16 cellular contexts compared by ENCODE assay signal in genomic region chr10:6053303-6053702, GRCh38. TPM values are rescaled to one million over a fixed set of nuclear protein-coding genes. Genes with fewer than 3 reads are reported as not detected.
DNase-seq lines count a peak whose midpoint lies in the region; ATAC-seq and TF ChIP-seq lines count a peak whose summit lies in the region.
"Had no signal": no experiment of that assay in that cellular context is flagged by ENCODE, and none has a peak within 500 bp of the region (broad histone marks: within the 10 kb centered on the region; RNA-seq: fewer than 3 reads in every experiment).

No MANE protein-coding gene starts in this region.

- H3K27me3 Mint-ChIP-seq in stimulated activated naive CD8-positive, alpha-beta T cell treated with anti-CD3 and anti-CD28 coated beads, Interleukin-15, Interleukin-2, amounts not matched to agents 100 ng/mL and 50 ng/mL, for 24 hours = no peaks in the 10 kb centered on the region
- H3K27me3 Mint-ChIP-seq in activated CD4-positive, alpha-beta memory T cell treated with anti-CD3 and anti-CD28 coated beads for 36 hours = no peaks in the 10 kb centered on the region

- CTCF ChIA-PET in activated CD4-positive, alpha-beta memory T cell treated with anti-CD3 and anti-CD28 coated beads for 36 hours (lab: Charles Lee) = interaction anchor here (0.6 to 13.1 kb wide), 4 partner anchors 9 to 39 kb away, joined by 3 to 167 read pairs (median 4); partner anchors contain the start of gene IL2RA

- H3K36me3 Mint-ChIP-seq in stimulated activated naive CD8-positive, alpha-beta T cell treated with anti-CD3 and anti-CD28 coated beads, Interleukin-15, Interleukin-2, amounts not matched to agents 100 ng/mL and 50 ng/mL, for 24 hours (ENCODE audit: low read depth) = peaks cover 87% of the 10 kb centered on the region
- H3K36me3 Mint-ChIP-seq in activated CD4-positive, alpha-beta memory T cell treated with anti-CD3 and anti-CD28 coated beads for 36 hours = peaks cover 89% of the 10 kb centered on the region

- H3K4me3 ChIP-seq in right lobe of liver = no peak overlapping the region
- H3K4me3 ChIP-seq: mucosa of descending colon had no signal

- WGBS in right lobe of liver (ENCODE audit: insufficient coverage, low coverage, low lambda C conversion rate, missing lambda C conversion rate) = 85% methylated on average over 4 of the region's 4 CpGs

- H3K36me3 ChIP-seq in right lobe of liver = no peaks in the 10 kb centered on the region

- ATAC-seq in stimulated activated naive CD8-positive, alpha-beta T cell treated with anti-CD3 and anti-CD28 coated beads, Interleukin-15, Interleukin-2, amounts not matched to agents 100 U/mL and 50 U/mL, for 24 hours = no peak
- ATAC-seq in right lobe of liver (no peak), HG03460 (IDR thresholded peaks at IDR 0.05; ENCODE audit: unreplicated experiment) (no peak)

- DNase-seq in stimulated activated naive CD8-positive, alpha-beta T cell treated with anti-CD3 and anti-CD28 coated beads, Interleukin-15, Interleukin-2, amounts not matched to agents 100 U/mL and 50 U/mL, for 24 hours = no peak
- DNase-seq in activated CD4-positive, alpha-beta memory T cell treated with anti-CD3 and anti-CD28 coated beads for 36 hours = peak; percentile 33
- DNase-seq in right lobe of liver (no peak), NK-92 (lab: John Stamatoyannopoulos, UW; ENCODE audit: unreplicated experiment) (no peak), DMS 273 (lab: John Stamatoyannopoulos, UW; ENCODE audit: unreplicated experiment) (no peak)
- DNase-seq: foreskin fibroblast, NCI-H187, NCI-H526 had no signal

- no peaks in the 10 kb centered on the region for H3K27me3 ChIP-seq in right lobe of liver

- peak overlapping the region; percentile 19 to 78 (median 47) for H3K27ac ChIP-seq in right lobe of liver
- H3K27ac ChIP-seq: HL-60, RWPE1 had no signal

- no peaks in the 10 kb centered on the region for H3K9me3 ChIP-seq in right lobe of liver
- H3K9me3 ChIP-seq: mucosa of descending colon had no signal

- TF ChIP-seq POLR2A in right lobe of liver (IDR thresholded peaks at IDR 0.05) = no peak

- H3K4me3 Mint-ChIP-seq in stimulated activated naive CD8-positive, alpha-beta T cell treated with anti-CD3 and anti-CD28 coated beads, Interleukin-15, Interleukin-2, amounts not matched to agents 100 ng/mL and 50 ng/mL, for 24 hours = peak overlapping the region; percentile 85
- H3K4me3 Mint-ChIP-seq in activated CD4-positive, alpha-beta memory T cell treated with anti-CD3 and anti-CD28 coated beads for 36 hours = peak overlapping the region; percentile 83

- H3K4me1 ChIP-seq in right lobe of liver = peaks cover 0 to 22% (median 8%) of the 10 kb centered on the region in 4 donors

- peak overlapping the region; percentile 98 for H3K27ac Mint-ChIP-seq in stimulated activated naive CD8-positive, alpha-beta T cell treated with anti-CD3 and anti-CD28 coated beads, Interleukin-15, Interleukin-2, amounts not matched to agents 100 ng/mL and 50 ng/mL, for 24 hours
- peak overlapping the region; percentile 98 for H3K27ac Mint-ChIP-seq in activated CD4-positive, alpha-beta memory T cell treated with anti-CD3 and anti-CD28 coated beads for 36 hours
- H3K27ac Mint-ChIP-seq: progenitor cell of endocrine pancreas had no signal

- POLR2A ChIA-PET in activated CD4-positive, alpha-beta memory T cell treated with anti-CD3 and anti-CD28 coated beads for 36 hours (lab: Charles Lee) = interaction anchor here (0.5 to 16.2 kb wide), 10 partner anchors 8 to 1345 kb away, joined by 3 to 343 read pairs (median 6); partner anchors contain the start of gene IL2RA

- peaks cover 96% of the 10 kb centered on the region for H3K4me1 Mint-ChIP-seq in stimulated activated naive CD8-positive, alpha-beta T cell treated with anti-CD3 and anti-CD28 coated beads, Interleukin-15, Interleukin-2, amounts not matched to agents 100 ng/mL and 50 ng/mL, for 24 hours (ENCODE audit: low read depth)
- peaks cover 88% of the 10 kb centered on the region for H3K4me1 Mint-ChIP-seq in activated CD4-positive, alpha-beta memory T cell treated with anti-CD3 and anti-CD28 coated beads for 36 hours (ENCODE audit: low read depth)

- intact Hi-C loops in activated CD4-positive, alpha-beta memory T cell treated with anti-CD3 and anti-CD28 coated beads for 36 hours (cut with micrococcal nuclease) = loop anchor here (2.0 to 10.0 kb wide), 9 partner anchors 87 to 1991 kb away; partner anchors contain the start of genes ANKRD16, GDI2, PRKCQ and TASOR2
- intact Hi-C loops in right lobe of liver (cut with DNase I) = no loop called here

- no peak for TF ChIP-seq CTCF in right lobe of liver (IDR thresholded peaks at IDR 0.05)

- no peaks in the 10 kb centered on the region for H3K9me3 Mint-ChIP-seq in stimulated activated naive CD8-positive, alpha-beta T cell treated with anti-CD3 and anti-CD28 coated beads, Interleukin-15, Interleukin-2, amounts not matched to agents 100 ng/mL and 50 ng/mL, for 24 hours
- no peaks in the 10 kb centered on the region for H3K9me3 Mint-ChIP-seq in activated CD4-positive, alpha-beta memory T cell treated with anti-CD3 and anti-CD28 coated beads for 36 hours

RNA-seq across cellular contexts. Expression of gene IL2RA, which starts 8.9 kb away (rescaled TPM):
- 100 to 1,000 TPM; 961 to 988 TPM for total RNA-seq in activated CD4-positive, alpha-beta memory T cell treated with anti-CD3 and anti-CD28 coated beads for 36 hours
- total RNA-seq in right lobe of liver = 1 to 10 TPM in 2 of 6 experiments, under 1 TPM in 2, not detected in 2; 0.22 to 3.1 (median 0.97) TPM
- total RNA-seq: H1, LHCN-M2, progenitor cell of endocrine pancreas had no signal

RNA-seq across cellular contexts. Expression of gene RBM17, which starts 35.5 kb away (rescaled TPM):
- total RNA-seq in activated CD4-positive, alpha-beta memory T cell treated with anti-CD3 and anti-CD28 coated beads for 36 hours = 100 to 1,000 TPM; 151 to 155 TPM
- 10 to 100 TPM; 11.9 to 40.6 (median 28.1) TPM for total RNA-seq in right lobe of liver

Comparison
In these comparisons a context has a peak if more than half of its experiments do, and no peak if none do; other contexts are left out.
1. RNA of gene IL2RA, which starts 8.9 kb away (total RNA-seq): 961 to 988 TPM in activated CD4-positive, alpha-beta memory T cell treated with anti-CD3 and anti-CD28 coated beads for 36 hours; 0.22 to 3.1 TPM in right lobe of liver; every median in the first group is over 100 times any median in the second.